ENCODE assay signal across 19 cellular contexts in the genomic region with DNA sequence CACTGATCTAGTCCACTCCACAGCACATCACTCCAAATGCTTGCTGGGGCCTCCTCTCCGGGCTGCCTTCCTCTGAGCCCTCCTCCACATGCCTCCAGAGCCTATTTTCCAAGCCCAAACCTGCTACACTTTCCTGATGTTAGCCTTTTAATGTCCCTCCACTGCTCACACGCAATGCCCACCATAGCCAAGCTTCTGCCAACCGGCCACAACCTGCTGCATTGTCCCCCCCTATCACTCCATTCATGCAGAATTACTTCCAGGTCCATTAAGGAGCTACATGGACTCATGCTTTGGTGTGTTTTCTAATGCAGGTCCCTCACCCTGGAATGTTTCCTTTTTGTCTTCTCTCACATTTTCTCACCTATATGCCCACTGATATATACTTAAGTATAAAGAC.
"Had no signal": no experiment of that assay in that cellular context is flagged by ENCODE, and none has a peak within 500 bp of the region (broad histone marks: within the 10 kb centered on the region; RNA-seq: fewer than 3 reads in every experiment).

No MANE protein-coding gene starts in this region.

- H3K4me1 ChIP-seq: gastrocnemius medialis, left ventricle myocardium inferior, lower lobe of right lung, right atrium auricular region, sigmoid colon had no signal

- H3K4me3 Mint-ChIP-seq: memory B cell; mesothelial cell of epicardium; natural killer cell treated with Interleukin-12 subunit alpha and Interleukin-12 subunit beta and Interleukin-15 and Interleukin-18, amount 100 ng/mL, for 72 hours had no signal

- H3K27ac Mint-ChIP-seq: memory B cell; mesothelial cell of epicardium; natural killer cell treated with Interleukin-12 subunit alpha and Interleukin-12 subunit beta and Interleukin-15 and Interleukin-18, amount 100 ng/mL, for 72 hours had no signal

- H3K27me3 ChIP-seq: dorsolateral prefrontal cortex, gastrocnemius medialis, neutrophil, right atrium auricular region, sigmoid colon had no signal

- H3K27ac ChIP-seq: dorsolateral prefrontal cortex, gastrocnemius medialis, left ventricle myocardium inferior, lower lobe of right lung, neutrophil, right atrium auricular region, sigmoid colon, skin epidermis had no signal

- H3K4me3 ChIP-seq: dorsolateral prefrontal cortex, gastrocnemius medialis, left ventricle myocardium inferior, lower lobe of right lung, right atrium auricular region, sigmoid colon, skin epidermis had no signal

- H3K36me3 ChIP-seq: gastrocnemius medialis, left ventricle myocardium inferior, lower lobe of right lung, neutrophil, right atrium auricular region, sigmoid colon had no signal

- H3K36me3 Mint-ChIP-seq: memory B cell; mesothelial cell of epicardium; natural killer cell treated with Interleukin-12 subunit alpha and Interleukin-12 subunit beta and Interleukin-15 and Interleukin-18, amount 100 ng/mL, for 72 hours had no signal

- H3K9me3 Mint-ChIP-seq: memory B cell; mesothelial cell of epicardium; natural killer cell treated with Interleukin-12 subunit alpha and Interleukin-12 subunit beta and Interleukin-15 and Interleukin-18, amount 100 ng/mL, for 72 hours had no signal

- DNase-seq: cortex of kidney; effector CD8-positive, alpha-beta T cell; gastrocnemius medialis; kidney; left cardiac atrium; lower lobe of right lung; stimulated activated CD4-positive, alpha-beta T cell treated with anti-CD3 and anti-CD28 coated beads, Interleukin-2, amount 100 ng/mL, for 48 hours; stimulated activated naive CD4-positive, alpha-beta T cell treated with Interleukin-2 at 50 U/mL for 16 hours; trophoblast cell had no signal

- H3K9me3 ChIP-seq: gastrocnemius medialis, left ventricle myocardium inferior, lower lobe of right lung, neutrophil, sigmoid colon had no signal

- H3K27me3 Mint-ChIP-seq: natural killer cell treated with Interleukin-12 subunit alpha and Interleukin-12 subunit beta and Interleukin-15 and Interleukin-18, amount 100 ng/mL, for 72 hours had no signal

- ATAC-seq: esophagus mucosa; gastrocnemius medialis; left cardiac atrium; lower lobe of right lung; natural killer cell treated with Interleukin-12 subunit alpha and Interleukin-12 subunit beta and Interleukin-15 and Interleukin-18, amount 100 ng/mL, for 72 hours had no signal

- H3K4me1 Mint-ChIP-seq: memory B cell, mesothelial cell of epicardium had no signal
